11 cellular contexts compared by ENCODE assay signal in genomic region chr14:61403411-61403810, GRCh38.
A peak's percentile ranks its signal among the peaks of the same experiment; 100 is the strongest.
DNase-seq lines count a peak whose midpoint lies in the region; ATAC-seq lines count a peak whose summit lies in the region.
"Had no signal": no experiment of that assay in that cellular context is flagged by ENCODE, and none has a peak within 500 bp of the region (broad histone marks: within the 10 kb centered on the region; RNA-seq: fewer than 3 reads in every experiment).

No MANE protein-coding gene starts in this region.

- H3K9me3 ChIP-seq in naive thymus-derived CD4-positive, alpha-beta T cell (ENCODE audit: control insufficient read depth in 2 of 3, low read length in 3 of 3) = no peaks in the 10 kb centered on the region
- H3K9me3 ChIP-seq: testis had no signal

- peaks cover 84 to 88% of the 10 kb centered on the region in 2 donors for H3K4me1 ChIP-seq in naive thymus-derived CD4-positive, alpha-beta T cell (ENCODE audit: control insufficient read depth in 2 of 2, insufficient read depth in 2 of 2, low read length in 2 of 2)
- H3K4me1 ChIP-seq: testis had no signal

- peaks cover 4% of the 10 kb centered on the region for H3K36me3 Mint-ChIP-seq in activated CD4-positive, alpha-beta memory T cell treated with anti-CD3 and anti-CD28 coated beads for 36 hours
- H3K36me3 Mint-ChIP-seq in naive thymus-derived CD4-positive, alpha-beta T cell = peaks cover 0 to 22% (median 6%) of the 10 kb centered on the region in 5 donors

- intact Hi-C loops in activated CD4-positive, alpha-beta memory T cell treated with anti-CD3 and anti-CD28 coated beads for 36 hours (cut with micrococcal nuclease) = no loop called here
- intact Hi-C loops in naive thymus-derived CD4-positive, alpha-beta T cell (cut with micrococcal nuclease) = loop anchor here (1.0 to 5.0 kb wide), 10 partner anchors 13 to 106 kb away; partner anchors contain the start of gene PRKCH (in 1 of the 2)

- CTCF ChIA-PET in activated CD4-positive, alpha-beta memory T cell treated with anti-CD3 and anti-CD28 coated beads for 36 hours (lab: Charles Lee) = interaction anchor here (0.8 to 1.1 kb wide), 6 partner anchors 8 to 82 kb away, joined by 3 to 4 read pairs (median 3); partner anchors contain the start of gene PRKCH
- CTCF ChIA-PET in naive thymus-derived CD4-positive, alpha-beta T cell (lab: Charles Lee) = interaction anchor here (0.5 to 2.0 kb wide), 12 partner anchors 15 to 107 kb away, joined by 3 to 5 read pairs (median 4); no protein-coding TSS in a partner anchor

- no peaks in the 10 kb centered on the region for H3K27me3 ChIP-seq in naive thymus-derived CD4-positive, alpha-beta T cell (ENCODE audit: control insufficient read depth in 2 of 2, insufficient read depth in 2 of 2, low read length in 2 of 2)
- H3K27me3 ChIP-seq: testis had no signal

- H3K4me3 ChIP-seq in naive thymus-derived CD4-positive, alpha-beta T cell (ENCODE audit: low read length) = peak overlapping the region; percentile 3
- H3K4me3 ChIP-seq: testis had no signal

- peak; percentile 50 to 63 for ATAC-seq in activated CD4-positive, CD25-positive, alpha-beta regulatory T cell treated with anti-CD3 and anti-CD28 coated beads, Interleukin-2, amount 50 U/mL, for 24 hours
- peak; percentile 72 for ATAC-seq in GM21786 (IDR thresholded peaks at IDR 0.05; ENCODE audit: unreplicated experiment)
- ATAC-seq in naive thymus-derived CD4-positive, alpha-beta T cell = peak; percentile 89

- no peaks in the 10 kb centered on the region for H3K9me3 Mint-ChIP-seq in activated CD4-positive, alpha-beta memory T cell treated with anti-CD3 and anti-CD28 coated beads for 36 hours
- no peaks in the 10 kb centered on the region for H3K9me3 Mint-ChIP-seq in naive thymus-derived CD4-positive, alpha-beta T cell

- H3K27ac Mint-ChIP-seq in activated CD4-positive, alpha-beta memory T cell treated with anti-CD3 and anti-CD28 coated beads for 36 hours = peak overlapping the region; percentile 88
- H3K27ac Mint-ChIP-seq in naive thymus-derived CD4-positive, alpha-beta T cell = peak overlapping the region in 8 of 9 donors; percentile 76 to 96 (median 91)

- peak overlapping the region; percentile 49 for H3K4me3 Mint-ChIP-seq in activated CD4-positive, alpha-beta memory T cell treated with anti-CD3 and anti-CD28 coated beads for 36 hours
- H3K4me3 Mint-ChIP-seq in naive thymus-derived CD4-positive, alpha-beta T cell = peak overlapping the region; percentile 17 to 84 (median 76)

- DNase-seq in activated CD4-positive, CD25-positive, alpha-beta regulatory T cell (lab: John Stamatoyannopoulos, UW) = no peak
- DNase-seq in activated CD4-positive, alpha-beta memory T cell treated with anti-CD3 and anti-CD28 coated beads for 36 hours = no peak
- DNase-seq in naive thymus-derived CD4-positive, alpha-beta T cell = peak in 7 of 9 donors; percentile 52 to 79 (median 67)
- DNase-seq in germinal center (ENCODE audit: low spot score) (no peak), SHP77 (lab: John Stamatoyannopoulos, UW) (no peak), RPMI8226 (no peak)
- DNase-seq: retina, testis had no signal

- no peaks in the 10 kb centered on the region for H3K36me3 ChIP-seq in naive thymus-derived CD4-positive, alpha-beta T cell (ENCODE audit: control insufficient read depth in 2 of 3, insufficient read depth in 3 of 3, low read length in 3 of 3)

- peak overlapping the region; percentile 71 for H3K27ac ChIP-seq in naive thymus-derived CD4-positive, alpha-beta T cell (ENCODE audit: low read depth, low read length)
- H3K27ac ChIP-seq: 22Rv1, testis had no signal

- H3K27me3 Mint-ChIP-seq in activated CD4-positive, alpha-beta memory T cell treated with anti-CD3 and anti-CD28 coated beads for 36 hours = no peaks in the 10 kb centered on the region
- H3K27me3 Mint-ChIP-seq in naive thymus-derived CD4-positive, alpha-beta T cell = no peaks in the 10 kb centered on the region

- H3K4me1 Mint-ChIP-seq in activated CD4-positive, alpha-beta memory T cell treated with anti-CD3 and anti-CD28 coated beads for 36 hours (ENCODE audit: low read depth) = peaks cover 85% of the 10 kb centered on the region
- peaks cover 0 to 93% (median 70%) of the 10 kb centered on the region in 7 donors for H3K4me1 Mint-ChIP-seq in naive thymus-derived CD4-positive, alpha-beta T cell

- POLR2A ChIA-PET in activated CD4-positive, alpha-beta memory T cell treated with anti-CD3 and anti-CD28 coated beads for 36 hours (lab: Charles Lee) = interaction anchor here (0.5 to 1.1 kb wide), 5 partner anchors 8 to 81 kb away, joined by 3 to 4 read pairs (median 3); no protein-coding TSS in a partner anchor
- POLR2A ChIA-PET in naive thymus-derived CD4-positive, alpha-beta T cell (lab: Charles Lee) = interaction anchor here (0.7 to 1.9 kb wide), 21 partner anchors 9 to 296 kb away, joined by 3 to 16 read pairs (median 4); partner anchors contain the start of gene PRKCH

Comparison
In these comparisons a context has a peak if more than half of its experiments do, and no peak if none do; other contexts are left out.
1. DNase-seq: peak in naive thymus-derived CD4-positive, alpha-beta T cell (7 of 9); none in activated CD4-positive, CD25-positive, alpha-beta regulatory T cell (0 of 4), activated CD4-positive, alpha-beta memory T cell treated with anti-CD3 and anti-CD28 coated beads for 36 hours (single experiment), germinal center (single experiment), SHP77 (0 of 2) and RPMI8226 (single experiment).
2. Peak in every context shown above with its lines, with median percentiles within 50 percentile points of each other: ATAC-seq.